Comparison of ENCODE assay signal across 11 cellular contexts in the genomic region with DNA sequence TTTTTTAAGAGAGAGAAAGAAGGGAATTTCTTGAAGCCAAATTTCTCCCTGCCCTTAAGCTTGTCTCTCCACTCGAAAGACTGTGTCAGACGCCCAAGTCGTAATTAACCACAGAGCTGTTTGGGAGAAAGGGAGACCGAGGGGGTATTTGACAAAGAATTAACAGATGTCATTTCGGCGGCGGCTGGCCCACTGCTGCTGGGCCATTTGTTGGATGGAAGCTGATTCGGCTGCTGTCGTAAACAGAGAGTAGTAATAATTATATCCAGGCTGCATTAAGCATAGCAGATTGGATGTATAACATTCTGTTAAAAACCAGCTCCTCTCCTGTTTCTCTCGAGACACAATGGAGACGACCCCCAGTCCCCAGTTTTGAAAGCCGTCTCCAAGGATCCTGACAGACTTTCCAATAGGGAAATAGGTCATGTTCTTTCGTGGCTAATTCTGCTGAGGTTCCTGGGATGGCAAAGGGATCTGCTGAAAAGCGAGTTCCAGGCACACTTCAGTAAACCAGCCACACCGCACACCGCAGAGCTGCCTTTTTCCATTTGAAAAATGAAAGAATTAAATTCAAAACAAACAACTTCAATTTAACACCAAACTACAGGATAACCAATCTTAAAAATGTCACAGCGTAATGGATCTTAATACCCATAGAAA.
DNase-seq lines count a peak whose midpoint lies in the region; ATAC-seq, FAIRE-seq and TF ChIP-seq lines count a peak whose summit lies in the region.
"Had no signal": no experiment of that assay in that cellular context is flagged by ENCODE, and none has a peak within 500 bp of the region (broad histone marks: within the 10 kb centered on the region; RNA-seq: fewer than 3 reads in every experiment).

No MANE protein-coding gene starts in this region.

- H3K36me3 ChIP-seq in BE2C (no peaks in the 10 kb centered on the region), hepatocyte (replicated peaks; ENCODE audit: insufficient read depth, low read depth) (no peaks in the 10 kb centered on the region), psoas muscle (ENCODE audit: insufficient read depth in 1 of 2, low read depth in 1 of 2) (no peaks in the 10 kb centered on the region)

- H3K27ac ChIP-seq in hepatocyte = peak overlapping the region; percentile 74
- H3K27ac ChIP-seq in psoas muscle = no peak overlapping the region

- POLR2A ChIA-PET in WTC11 (lab: Charles Lee) = interaction anchor here (1.0 to 1.9 kb wide), 2 partner anchors 38 kb away, joined by 4 to 7 read pairs; no protein-coding TSS in a partner anchor

- H3K27me3 Mint-ChIP-seq in WTC11 (ENCODE audit: low read depth) = no peaks in the 10 kb centered on the region

- H3K4me3 Mint-ChIP-seq in WTC11 = no peak overlapping the region
- H3K4me3 Mint-ChIP-seq: activated naive CD8-positive, alpha-beta T cell treated with anti-CD3 and anti-CD28 coated beads, Interleukin-2, amount 50 U/mL, for 24 hours had no signal

- H3K4me2 ChIP-seq in hepatocyte = peak overlapping the region; percentile 71

- no peaks in the 10 kb centered on the region for H4K20me1 ChIP-seq in hepatocyte (ENCODE audit: insufficient read depth, poor library complexity, severe bottlenecking)

- TF ChIP-seq CTCF in BE2C (IDR thresholded peaks at IDR 0.05; ENCODE audit: low read depth, low read length) (no peak), WTC11 (IDR thresholded peaks at IDR 0.05) (no peak), hepatocyte (IDR thresholded peaks at IDR 0.05; ENCODE audit: poor library complexity) (no peak), psoas muscle (IDR thresholded peaks at IDR 0.05) (no peak)

- no peaks in the 10 kb centered on the region for H3K9me2 ChIP-seq in hepatocyte (replicated peaks; ENCODE audit: insufficient read depth)

- DNase-seq in BE2C (no peak), WTC11 (ENCODE audit: low spot score) (no peak), hepatocyte (ENCODE audit: low spot score) (no peak), psoas muscle (no peak), NCI-H146 treated with DMSO at 0.1 percent for 48 hours (lab: John Stamatoyannopoulos, UW; ENCODE audit: unreplicated experiment) (no peak), HTR-8/SVneo (ENCODE audit: insufficient read length, low spot score) (no peak), MV-4-11 (lab: John Stamatoyannopoulos, UW) (no peak)
- DNase-seq: activated naive CD8-positive, alpha-beta T cell treated with anti-CD3 and anti-CD28 coated beads, Interleukin-2, amount 50 U/mL, for 24 hours; T-helper 2 cell had no signal

- CTCF ChIA-PET in WTC11 (lab: Charles Lee) = interaction anchor here (1.0 to 1.5 kb wide), 5 partner anchors 37 to 228 kb away, joined by 3 to 6 read pairs (median 3); no protein-coding TSS in a partner anchor

- peak overlapping the region; percentile 16; the same call in 1 of the 2 replicates for H3K27ac Mint-ChIP-seq in WTC11
- H3K27ac Mint-ChIP-seq: activated naive CD8-positive, alpha-beta T cell treated with anti-CD3 and anti-CD28 coated beads, Interleukin-2, amount 50 U/mL, for 24 hours; CD14-positive monocyte had no signal

- WGBS in hepatocyte (ENCODE audit: low lambda C conversion rate, missing lambda C conversion rate) = 33% methylated on average over 17 of the region's 17 CpGs
- 20 to 28% (median 21%) methylated on average over 17 of the region's 17 CpGs for WGBS in psoas muscle, 3 donors

- ATAC-seq in WTC11 (no peak), psoas muscle (peak in 1 of 4 donors; percentile 7), HG03196 (IDR thresholded peaks at IDR 0.05; ENCODE audit: unreplicated experiment) (no peak)
- ATAC-seq: activated naive CD8-positive, alpha-beta T cell treated with anti-CD3 and anti-CD28 coated beads, Interleukin-2, amount 50 U/mL, for 24 hours had no signal

- H3K4me1 Mint-ChIP-seq in WTC11 = peaks cover 19% of the 10 kb centered on the region
- H3K4me1 Mint-ChIP-seq: activated naive CD8-positive, alpha-beta T cell treated with anti-CD3 and anti-CD28 coated beads, Interleukin-2, amount 50 U/mL, for 24 hours had no signal

- H3K9me3 Mint-ChIP-seq in WTC11 = no peaks in the 10 kb centered on the region
- H3K9me3 Mint-ChIP-seq: activated naive CD8-positive, alpha-beta T cell treated with anti-CD3 and anti-CD28 coated beads, Interleukin-2, amount 50 U/mL, for 24 hours had no signal

- no peaks in the 10 kb centered on the region for H3K36me3 Mint-ChIP-seq in WTC11
- H3K36me3 Mint-ChIP-seq: CD14-positive monocyte had no signal

- no peaks in the 10 kb centered on the region for H3K79me2 ChIP-seq in hepatocyte

- intact Hi-C loops in psoas muscle (cut with DNase I) = no loop called here

- H3K27me3 ChIP-seq in BE2C = no peaks in the 10 kb centered on the region
- no peaks in the 10 kb centered on the region for H3K27me3 ChIP-seq in hepatocyte
- peaks cover 0 to 18% (median 2%) of the 10 kb centered on the region in 3 donors for H3K27me3 ChIP-seq in psoas muscle (ENCODE audit: insufficient read depth in 3 of 3, low read length in 2 of 3)

- no peaks in the 10 kb centered on the region for H3K4me1 ChIP-seq in BE2C
- peaks cover 15% of the 10 kb centered on the region for H3K4me1 ChIP-seq in hepatocyte (ENCODE audit: insufficient read depth)
- no peaks in the 10 kb centered on the region for H3K4me1 ChIP-seq in psoas muscle

- peak overlapping the region; percentile 14; the same call in 1 of the 2 replicates for H3K4me3 ChIP-seq in BE2C (ENCODE audit: low read depth, low read length)
- no peak overlapping the region for H3K4me3 ChIP-seq in hepatocyte
- peak overlapping the region; percentile 20 for H3K4me3 ChIP-seq in psoas muscle

- no peak for FAIRE-seq in HTR-8/SVneo (lab: Jason Lieb, UNC)

- H3K9me3 ChIP-seq in BE2C (no peaks in the 10 kb centered on the region), hepatocyte (ENCODE audit: low read depth) (no peaks in the 10 kb centered on the region), psoas muscle (no peaks in the 10 kb centered on the region)

- H2AFZ ChIP-seq in hepatocyte = peak overlapping the region; percentile 62

TF ChIP-seq in WTC11, 78 proteins besides CTCF, POLR2A, EP300 and RAD21 (continues in another document):
- TF ChIP-seq NFE2L1 (CRISPR knock-in tag; IDR thresholded peaks at IDR 0.05) (no peak), ZNF219 (CRISPR knock-in tag; IDR thresholded peaks at IDR 0.05; ENCODE audit: borderline replicate concordance) (no peak), SMAD3 (CRISPR knock-in tag; IDR thresholded peaks at IDR 0.05; ENCODE audit: borderline replicate concordance) (no peak), JUN (CRISPR knock-in tag; IDR thresholded peaks at IDR 0.05) (no peak), OVOL2 (CRISPR knock-in tag; IDR thresholded peaks at IDR 0.05; ENCODE audit: borderline replicate concordance) (no peak), TP53 (CRISPR knock-in tag; IDR thresholded peaks at IDR 0.05) (no peak), RELA (CRISPR knock-in tag; IDR thresholded peaks at IDR 0.05; ENCODE audit: borderline replicate concordance) (no peak), ATF1 (CRISPR knock-in tag; IDR thresholded peaks at IDR 0.05) (no peak), ERG (CRISPR knock-in tag; IDR thresholded peaks at IDR 0.05) (no peak), MYBL2 (CRISPR knock-in tag; IDR thresholded peaks at IDR 0.05) (no peak), GABPB1 (CRISPR knock-in tag; IDR thresholded peaks at IDR 0.05) (no peak), IRF1 (CRISPR knock-in tag; IDR thresholded peaks at IDR 0.05) (no peak)
- TF ChIP-seq, protein P1, sequence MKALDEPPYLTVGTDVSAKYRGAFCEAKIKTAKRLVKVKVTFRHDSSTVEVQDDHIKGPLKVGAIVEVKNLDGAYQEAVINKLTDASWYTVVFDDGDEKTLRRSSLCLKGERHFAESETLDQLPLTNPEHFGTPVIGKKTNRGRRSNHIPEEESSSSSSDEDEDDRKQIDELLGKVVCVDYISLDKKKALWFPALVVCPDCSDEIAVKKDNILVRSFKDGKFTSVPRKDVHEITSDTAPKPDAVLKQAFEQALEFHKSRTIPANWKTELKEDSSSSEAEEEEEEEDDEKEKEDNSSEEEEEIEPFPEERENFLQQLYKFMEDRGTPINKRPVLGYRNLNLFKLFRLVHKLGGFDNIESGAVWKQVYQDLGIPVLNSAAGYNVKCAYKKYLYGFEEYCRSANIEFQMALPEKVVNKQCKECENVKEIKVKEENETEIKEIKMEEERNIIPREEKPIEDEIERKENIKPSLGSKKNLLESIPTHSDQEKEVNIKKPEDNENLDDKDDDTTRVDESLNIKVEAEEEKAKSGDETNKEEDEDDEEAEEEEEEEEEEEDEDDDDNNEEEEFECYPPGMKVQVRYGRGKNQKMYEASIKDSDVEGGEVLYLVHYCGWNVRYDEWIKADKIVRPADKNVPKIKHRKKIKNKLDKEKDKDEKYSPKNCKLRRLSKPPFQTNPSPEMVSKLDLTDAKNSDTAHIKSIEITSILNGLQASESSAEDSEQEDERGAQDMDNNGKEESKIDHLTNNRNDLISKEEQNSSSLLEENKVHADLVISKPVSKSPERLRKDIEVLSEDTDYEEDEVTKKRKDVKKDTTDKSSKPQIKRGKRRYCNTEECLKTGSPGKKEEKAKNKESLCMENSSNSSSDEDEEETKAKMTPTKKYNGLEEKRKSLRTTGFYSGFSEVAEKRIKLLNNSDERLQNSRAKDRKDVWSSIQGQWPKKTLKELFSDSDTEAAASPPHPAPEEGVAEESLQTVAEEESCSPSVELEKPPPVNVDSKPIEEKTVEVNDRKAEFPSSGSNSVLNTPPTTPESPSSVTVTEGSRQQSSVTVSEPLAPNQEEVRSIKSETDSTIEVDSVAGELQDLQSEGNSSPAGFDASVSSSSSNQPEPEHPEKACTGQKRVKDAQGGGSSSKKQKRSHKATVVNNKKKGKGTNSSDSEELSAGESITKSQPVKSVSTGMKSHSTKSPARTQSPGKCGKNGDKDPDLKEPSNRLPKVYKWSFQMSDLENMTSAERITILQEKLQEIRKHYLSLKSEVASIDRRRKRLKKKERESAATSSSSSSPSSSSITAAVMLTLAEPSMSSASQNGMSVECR (CRISPR knock-in tag; IDR thresholded peaks at IDR 0.05; ENCODE audit: borderline replicate concordance) = no peak
